Comparison of ENCODE assay signal across 16 cellular contexts in genomic region chr1:25024631-25025350, GRCh38.
DNase-seq lines count a peak whose midpoint lies in the region; ATAC-seq lines count a peak whose summit lies in the region.
"Had no signal": no experiment of that assay in that cellular context is flagged by ENCODE, and none has a peak within 500 bp of the region (broad histone marks: within the 10 kb centered on the region; RNA-seq: fewer than 3 reads in every experiment).

No MANE protein-coding gene starts in this region.

- H2BK5ac ChIP-seq in neuronal stem cell (ENCODE audit: low read length) = peak overlapping the region; percentile 62

- no peaks in the 10 kb centered on the region for H3K36me3 ChIP-seq in KOPT-K1 (ENCODE audit: insufficient read depth, low read length)
- H3K36me3 ChIP-seq in neuronal stem cell (replicated peaks in 1 of 2; ENCODE audit: control insufficient read depth in 2 of 2, insufficient read depth in 2 of 2, low read length in 2 of 2) = no peaks in the 10 kb centered on the region
- H3K36me3 ChIP-seq: right atrium auricular region had no signal

- no peak overlapping the region for H3K4me3 ChIP-seq in neuronal stem cell (ENCODE audit: low read length in 2 of 2)
- H3K4me3 ChIP-seq: right atrium auricular region had no signal

- H3K4ac ChIP-seq in neuronal stem cell (ENCODE audit: low read length) = no peak overlapping the region

- peak overlapping the region; percentile 14 for H2BK120ac ChIP-seq in neuronal stem cell (ENCODE audit: low read depth, low read length)

- H3K79me1 ChIP-seq in neuronal stem cell (ENCODE audit: low read depth, low read length) = no peaks in the 10 kb centered on the region

- no peak for ATAC-seq in activated naive CD8-positive, alpha-beta T cell treated with anti-CD3 and anti-CD28 coated beads, Interleukin-2, amount 50 U/mL, for 24 hours
- ATAC-seq: activated CD4-positive, CD25-positive, alpha-beta regulatory T cell treated with anti-CD3 and anti-CD28 coated beads, Interleukin-2, amount 50 U/mL, for 24 hours had no signal

- peak overlapping the region; percentile 1 for H2AK5ac ChIP-seq in neuronal stem cell (ENCODE audit: low read depth, low read length)

- no peak overlapping the region for H3K9ac ChIP-seq in neuronal stem cell (ENCODE audit: low read depth, low read length, poor library complexity)

- H4K91ac ChIP-seq in neuronal stem cell (ENCODE audit: low read depth, low read length, poor library complexity) = peak overlapping the region; percentile 58

- H2AFZ ChIP-seq in neuronal stem cell (ENCODE audit: low read length) = no peak overlapping the region

- peak overlapping the region; percentile 20 for H3K4me3 Mint-ChIP-seq in activated CD4-positive, alpha-beta T cell treated with anti-CD3 and anti-CD28 coated beads, Interleukin-2, amount 10 ng/mL, durations not matched to agents 24 days and 14 days
- no peak overlapping the region for H3K4me3 Mint-ChIP-seq in activated naive CD8-positive, alpha-beta T cell treated with anti-CD3 and anti-CD28 coated beads, Interleukin-2, amount 50 U/mL, for 24 hours

- peaks cover 2 to 11% of the 10 kb centered on the region in 2 donors for H3K4me1 ChIP-seq in neuronal stem cell (ENCODE audit: control insufficient read depth in 2 of 2, insufficient read depth in 1 of 2, low read depth in 1 of 2, low read length in 2 of 2)

- no peaks in the 10 kb centered on the region for H3K9me3 Mint-ChIP-seq in activated CD4-positive, alpha-beta T cell treated with anti-CD3 and anti-CD28 coated beads, Interleukin-2, amount 10 ng/mL, durations not matched to agents 24 days and 14 days
- no peaks in the 10 kb centered on the region for H3K9me3 Mint-ChIP-seq in activated naive CD8-positive, alpha-beta T cell treated with anti-CD3 and anti-CD28 coated beads, Interleukin-2, amount 50 U/mL, for 24 hours

- intact Hi-C loops in activated CD4-positive, alpha-beta T cell treated with anti-CD3 and anti-CD28 coated beads, Interleukin-2, amount 10 ng/mL, durations not matched to agents 24 days and 14 days (cut with micrococcal nuclease) = no loop called here

- H4K8ac ChIP-seq in neuronal stem cell (ENCODE audit: low read depth, low read length) = no peak overlapping the region

- H3K4me1 Mint-ChIP-seq in activated CD4-positive, alpha-beta T cell treated with anti-CD3 and anti-CD28 coated beads, Interleukin-2, amount 10 ng/mL, durations not matched to agents 24 days and 14 days = peaks cover 85% of the 10 kb centered on the region
- H3K4me1 Mint-ChIP-seq in activated naive CD8-positive, alpha-beta T cell treated with anti-CD3 and anti-CD28 coated beads, Interleukin-2, amount 50 U/mL, for 24 hours = peaks cover 95% of the 10 kb centered on the region

- no peak for DNase-seq in activated CD4-positive, alpha-beta T cell treated with anti-CD3 and anti-CD28 coated beads, Interleukin-2, amount 10 ng/mL, durations not matched to agents 24 days and 14 days
- no peak for DNase-seq in activated CD4-positive, alpha-beta T cell treated with anti-CD3 and anti-CD28 coated beads for 48 hours
- no peak for DNase-seq in activated naive CD8-positive, alpha-beta T cell treated with anti-CD3 and anti-CD28 coated beads, Interleukin-2, amount 50 U/mL, for 24 hours
- DNase-seq in neuronal stem cell (ENCODE audit: low spot score) (no peak), RPMI8226 (no peak), HK-2 (ENCODE audit: unreplicated experiment) (no peak), NCI-H2081 (lab: John Stamatoyannopoulos, UW) (no peak)
- DNase-seq: anterior cingulate cortex, DND-41, HCEC 1CT, hypothalamus, NCI-H1694, NCI-H345 had no signal

- H3K18ac ChIP-seq in neuronal stem cell (ENCODE audit: low read length) = peak overlapping the region; percentile 87

- H3K9me3 ChIP-seq in KOPT-K1 (ENCODE audit: insufficient read depth, low read length, poor library complexity, severe bottlenecking) (no peaks in the 10 kb centered on the region), neuronal stem cell (replicated peaks in 1 of 2; ENCODE audit: control insufficient read depth in 2 of 2, insufficient read depth in 1 of 2, low read depth in 1 of 2, low read length in 2 of 2) (no peaks in the 10 kb centered on the region)
- H3K9me3 ChIP-seq: right atrium auricular region had no signal

- no peaks in the 10 kb centered on the region for H3K27me3 Mint-ChIP-seq in activated CD4-positive, alpha-beta T cell treated with anti-CD3 and anti-CD28 coated beads, Interleukin-2, amount 10 ng/mL, durations not matched to agents 24 days and 14 days
- H3K27me3 Mint-ChIP-seq in activated naive CD8-positive, alpha-beta T cell treated with anti-CD3 and anti-CD28 coated beads, Interleukin-2, amount 50 U/mL, for 24 hours = no peaks in the 10 kb centered on the region

- no peak overlapping the region for H3K14ac ChIP-seq in neuronal stem cell (ENCODE audit: low read length)

- no CpG with 5 or more reads among the region's 15 CpGs for WGBS in neuronal stem cell (ENCODE audit: extremely low coverage in 2 of 2, insufficient read length in 2 of 2, insufficient replicate concordance in 1 of 2), 2 donors

- H2BK12ac ChIP-seq in neuronal stem cell (ENCODE audit: low read length) = peak overlapping the region; percentile 84

- peaks cover 0 to 7% (median 0%) of the 10 kb centered on the region in 3 experiments for H3K27me3 ChIP-seq in neuronal stem cell (ENCODE audit: control insufficient read depth in 3 of 3, insufficient read depth in 3 of 3, low read depth in 1 of 3, low read length in 3 of 3)
- H3K27me3 ChIP-seq: right atrium auricular region had no signal

- peak overlapping the region; percentile 55 for H2BK15ac ChIP-seq in neuronal stem cell (ENCODE audit: low read length)

- peak overlapping the region; percentile 26 for H3K23ac ChIP-seq in neuronal stem cell (ENCODE audit: low read depth, low read length, poor library complexity)

- H3K4me2 ChIP-seq in neuronal stem cell (ENCODE audit: insufficient read depth, low read length, poor library complexity, severe bottlenecking) = no peak overlapping the region

- peak overlapping the region; percentile 93 for H3K27ac Mint-ChIP-seq in activated CD4-positive, alpha-beta T cell treated with anti-CD3 and anti-CD28 coated beads, Interleukin-2, amount 10 ng/mL, durations not matched to agents 24 days and 14 days
- peak overlapping the region; percentile 91 for H3K27ac Mint-ChIP-seq in activated naive CD8-positive, alpha-beta T cell treated with anti-CD3 and anti-CD28 coated beads, Interleukin-2, amount 50 U/mL, for 24 hours

- H3K27ac ChIP-seq in KOPT-K1 (ENCODE audit: low read depth, low read length, poor library complexity, severe bottlenecking) = peak overlapping the region; percentile 99
- H3K27ac ChIP-seq in neuronal stem cell (replicated peaks; ENCODE audit: low read length) = no peak overlapping the region
- H3K27ac ChIP-seq: right atrium auricular region had no signal

- H3K36me3 Mint-ChIP-seq in activated CD4-positive, alpha-beta T cell treated with anti-CD3 and anti-CD28 coated beads, Interleukin-2, amount 10 ng/mL, durations not matched to agents 24 days and 14 days (ENCODE audit: low read depth) = peaks cover 6% of the 10 kb centered on the region
- H3K36me3 Mint-ChIP-seq in activated naive CD8-positive, alpha-beta T cell treated with anti-CD3 and anti-CD28 coated beads, Interleukin-2, amount 50 U/mL, for 24 hours (ENCODE audit: low read depth) = peaks cover 2% of the 10 kb centered on the region
